24 cellular contexts compared by ENCODE assay signal in the genomic region with DNA sequence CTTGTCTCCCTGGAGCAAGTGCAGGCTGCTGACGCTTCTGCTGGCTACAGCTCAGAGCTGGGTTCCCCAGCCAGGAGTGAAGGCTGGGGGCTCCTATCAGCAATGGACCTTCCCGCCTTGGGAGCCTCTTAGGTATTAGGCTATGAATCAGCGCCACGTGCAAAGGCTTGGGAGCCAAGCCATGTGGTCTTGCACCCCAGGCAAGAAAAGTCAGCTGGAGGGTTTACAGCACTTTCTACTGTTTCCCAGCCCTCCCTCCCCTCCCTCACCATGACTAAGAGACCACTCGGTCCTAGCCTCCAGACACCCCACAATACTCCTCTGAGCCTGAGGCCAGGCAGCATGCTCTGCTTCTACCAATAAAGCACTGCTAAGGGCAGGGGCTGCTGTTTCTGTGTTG. TPM values are rescaled to one million over a fixed set of nuclear protein-coding genes. Genes with fewer than 3 reads are reported as not detected.
"Had no signal": no experiment of that assay in that cellular context is flagged by ENCODE, and none has a peak within 500 bp of the region (broad histone marks: within the 10 kb centered on the region; RNA-seq: fewer than 3 reads in every experiment).

No MANE protein-coding gene starts in this region.

- H3K27ac ChIP-seq: neutrophil, psoas muscle, right lobe of liver, suprapubic skin, thyroid gland had no signal

- DNase-seq: effector memory CD4-positive, alpha-beta T cell; foreskin fibroblast; immature natural killer cell; left colon; left ventricle myocardium superior; mesendoderm; naive B cell; psoas muscle; retina; right lobe of liver; stimulated activated CD4-positive, alpha-beta T cell treated with anti-CD3 and anti-CD28 coated beads, Interleukin-4, amount 100 ng/mL, for 1 hour; stimulated activated CD8-positive, alpha-beta memory T cell treated with anti-CD3 and anti-CD28 coated beads, Interleukin-4, amount 100 ng/mL, for 48 hours; stimulated activated naive CD8-positive, alpha-beta T cell treated with anti-CD3 and anti-CD28 coated beads, Interleukin-15, Interleukin-2, amounts not matched to agents 100 U/mL and 50 U/mL, for 24 hours; thyroid gland had no signal

- H3K4me3 ChIP-seq: lung, psoas muscle, right lobe of liver, suprapubic skin, thyroid gland had no signal

- FAIRE-seq: endometrium had no signal

- H3K9me3 ChIP-seq: neutrophil, psoas muscle, right lobe of liver, suprapubic skin, thyroid gland had no signal

- H3K27me3 ChIP-seq: right lobe of liver, suprapubic skin, thyroid gland had no signal

- H3K4me1 ChIP-seq: psoas muscle, right lobe of liver, suprapubic skin, thyroid gland had no signal

- ATAC-seq: esophagus mucosa; left colon; left ventricle myocardium superior; psoas muscle; right lobe of liver; stimulated activated effector memory CD8-positive, alpha-beta T cell treated with anti-CD3 and anti-CD28 coated beads, Interleukin-12 subunit alpha, Interleukin-12 subunit beta, amount 100 ng/mL, for 72 hours; stimulated activated naive CD8-positive, alpha-beta T cell treated with anti-CD3 and anti-CD28 coated beads, Interleukin-15, Interleukin-2, amounts not matched to agents 100 U/mL and 50 U/mL, for 24 hours had no signal

RNA-seq across cellular contexts. Expression of a gene that starts 12.3 kb away (rescaled TPM):
- total RNA-seq: esophagus mucosa, fibroblast of lung, kidney epithelial cell, left colon, left ventricle myocardium superior, osteoblast, thyroid gland had no signal
- polyA plus RNA-seq: fibroblast of lung, immature natural killer cell, neural cell, psoas muscle had no signal

RNA-seq across cellular contexts. Expression of a gene that starts 33.6 kb away (rescaled TPM):
- total RNA-seq: fibroblast of lung, left colon, left ventricle myocardium superior, osteoblast, psoas muscle, right lobe of liver had no signal
- polyA plus RNA-seq: fibroblast of lung, neural cell had no signal

RNA-seq across cellular contexts. Expression of a gene that starts 38.0 kb away (rescaled TPM):
- total RNA-seq: esophagus mucosa, fibroblast of lung, kidney epithelial cell, left colon, left ventricle myocardium superior, lung, osteoblast, psoas muscle, right lobe of liver, suprapubic skin, thyroid gland had no signal
- polyA plus RNA-seq: fibroblast of lung, lung, neural cell, psoas muscle had no signal

RNA-seq across cellular contexts. Expression of a gene that starts 56.6 kb away (rescaled TPM):
- total RNA-seq: esophagus mucosa, fibroblast of lung, kidney epithelial cell, left colon, left ventricle myocardium superior, osteoblast, psoas muscle, right lobe of liver, suprapubic skin, thyroid gland had no signal
- polyA plus RNA-seq: fibroblast of lung, neural cell had no signal
